In genomic region chr16:17416461-17417221, GRCh38 we compare ENCODE assay signal across 8 cellular contexts. TPM values are rescaled to one million over a fixed set of nuclear protein-coding genes. Genes with fewer than 3 reads are reported as not detected.
DNase-seq lines count a peak whose midpoint lies in the region; ATAC-seq and TF ChIP-seq lines count a peak whose summit lies in the region.

No MANE protein-coding gene starts in this region.

- no peaks in the 10 kb centered on the region for H3K9me3 Mint-ChIP-seq in activated naive CD8-positive, alpha-beta T cell (ENCODE audit: low read depth)

- H3K27ac Mint-ChIP-seq in activated naive CD8-positive, alpha-beta T cell: peak overlapping the region; percentile 93

- peak; percentile 61 for TF ChIP-seq POLR2A in Raji (IDR thresholded peaks at IDR 0.05; ENCODE audit: insufficient read depth, low read depth, low read length)

- intact Hi-C loops in left colon (cut with DNase I, micrococcal nuclease): no loop called here

- H3K4me1 Mint-ChIP-seq in activated naive CD8-positive, alpha-beta T cell (ENCODE audit: low read depth): peaks cover 46% of the 10 kb centered on the region

- DNase-seq in left colon (peak; percentile 36 to 50), dedifferentiated amniotic fluid mesenchymal stem cell (ENCODE audit: extremely low spot score) (no peak), COLO668 (lab: John Stamatoyannopoulos, UW; ENCODE audit: unreplicated experiment) (no peak)
- DNase-seq in stimulated activated CD4-positive, alpha-beta T cell treated with anti-CD3 and anti-CD28 coated beads, TNF-alpha, amount 100 ng/mL, for 1 hour (ENCODE audit: low read depth in 3 of 3, low spot score in 1 of 3): peak in 2 of 3 donors; percentile 10 to 13

- peak; percentile 77 for ATAC-seq in GM18519 (IDR thresholded peaks at IDR 0.05; ENCODE audit: low FRiP score, unreplicated experiment)
- peak; percentile 87 for ATAC-seq in HG02870 (IDR thresholded peaks at IDR 0.05; ENCODE audit: unreplicated experiment)
- peak; percentile 47 for ATAC-seq in left colon

- peak overlapping the region; percentile 85 for H3K4me3 Mint-ChIP-seq in activated naive CD8-positive, alpha-beta T cell

- H3K27me3 Mint-ChIP-seq in activated naive CD8-positive, alpha-beta T cell: no peaks in the 10 kb centered on the region

- no peaks in the 10 kb centered on the region for H3K36me3 Mint-ChIP-seq in activated naive CD8-positive, alpha-beta T cell

RNA-seq across cellular contexts. Expression of gene XYLT1, which starts 54.1 kb away (rescaled TPM):
- total RNA-seq in left colon: 10 to 100 TPM; 24.2 to 28.6 TPM

Comparison
In these comparisons a context has a peak if more than half of its experiments do, and no peak if none do; other contexts are left out.
1. DNase-seq: peak in left colon (2 of 2) and stimulated activated CD4-positive, alpha-beta T cell treated with anti-CD3 and anti-CD28 coated beads, TNF-alpha, amount 100 ng/mL, for 1 hour (2 of 3); none in dedifferentiated amniotic fluid mesenchymal stem cell (single experiment) and COLO668 (single experiment).
2. Peak in every context shown above with its lines, with median percentiles within 50 percentile points of each other: ATAC-seq.